3 cellular contexts compared by ENCODE assay signal in genomic region chr14:76686646-76687045, GRCh38.
"Had no signal": no experiment of that assay in that cellular context is flagged by ENCODE, and none has a peak within 500 bp of the region (broad histone marks: within the 10 kb centered on the region; RNA-seq: fewer than 3 reads in every experiment).

No MANE protein-coding gene starts in this region.

- H3K4me3 ChIP-seq: GM12878 had no signal

- DNase-seq: GDM1, GF-D8 had no signal

- ATAC-seq: GM12878 had no signal
